In the genomic region with DNA sequence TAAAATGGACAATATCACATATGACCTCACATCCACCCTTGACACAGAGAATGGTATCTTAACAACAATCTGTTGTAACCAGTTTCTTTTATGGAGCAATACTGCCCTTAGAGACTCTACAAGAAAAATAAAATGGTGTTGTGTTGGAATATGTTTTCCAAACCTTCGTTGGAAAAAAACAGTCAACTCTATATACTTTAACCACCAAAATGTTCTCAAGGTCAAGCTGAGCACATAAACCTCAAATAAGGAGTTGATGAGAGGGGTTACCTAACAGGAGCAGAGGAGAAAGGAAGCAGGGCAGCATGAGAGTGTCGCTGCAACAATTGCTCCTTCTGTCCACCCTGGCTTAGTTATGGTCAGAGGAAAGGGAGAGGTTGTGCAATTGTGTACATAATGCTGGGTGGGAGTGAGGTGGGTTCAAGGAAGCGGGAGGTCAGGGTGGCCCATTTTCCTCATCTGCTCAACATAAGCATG, we compare ENCODE assay signal across 24 cellular contexts.
"Had no signal": no experiment of that assay in that cellular context is flagged by ENCODE, and none has a peak within 500 bp of the region (broad histone marks: within the 10 kb centered on the region; RNA-seq: fewer than 3 reads in every experiment).

No MANE protein-coding gene starts in this region.

- H3K4me1 Mint-ChIP-seq: naive B cell had no signal

- H3K4me3 Mint-ChIP-seq: naive B cell; nephron; stimulated activated memory B cell treated with anti-CD40 and anti-IgM and Interleukin-4, amounts not matched to agents 10 μg/mL and 1 μg/mL and 100 μg/mL, for 72 hours; stimulated activated naive CD8-positive, alpha-beta T cell treated with anti-CD3 and anti-CD28 coated beads, Interleukin-15, Interleukin-2, amounts not matched to agents 100 ng/mL and 50 ng/mL, for 24 hours had no signal

- H3K36me3 Mint-ChIP-seq: naive B cell; stimulated activated memory B cell treated with anti-CD40 and anti-IgM and Interleukin-4, amounts not matched to agents 10 μg/mL and 1 μg/mL and 100 μg/mL, for 72 hours had no signal

- H3K27me3 Mint-ChIP-seq: progenitor cell of endocrine pancreas; stimulated activated naive CD8-positive, alpha-beta T cell treated with anti-CD3 and anti-CD28 coated beads, Interleukin-15, Interleukin-2, amounts not matched to agents 100 ng/mL and 50 ng/mL, for 24 hours had no signal

- FAIRE-seq: pancreas had no signal

- DNase-seq: dermis blood vessel endothelial cell; esophagus squamous epithelium; foreskin melanocyte; head of caudate nucleus; left colon; left ventricle myocardium superior; mesendoderm; naive B cell; occipital lobe; pancreas; right cardiac atrium; spleen; stimulated activated CD4-positive, alpha-beta T cell treated with anti-CD3 and anti-CD28 coated beads, Interleukin-15, amount 100 ng/mL, for 24 hours; stimulated activated CD4-positive, alpha-beta T cell treated with anti-CD3 and anti-CD28 coated beads, Interleukin-1b, Interleukin-23, amount 100 ng/mL, for 48 hours; stimulated activated CD4-positive, alpha-beta T cell treated with anti-CD3 and anti-CD28 coated beads, Interleukin-4, amount 100 ng/mL, for 24 hours; tibial artery; upper lobe of left lung had no signal

- H3K27ac Mint-ChIP-seq: progenitor cell of endocrine pancreas; stimulated activated memory B cell treated with anti-CD40 and anti-IgM and Interleukin-4, amounts not matched to agents 10 μg/mL and 1 μg/mL and 100 μg/mL, for 72 hours; stimulated activated naive CD8-positive, alpha-beta T cell treated with anti-CD3 and anti-CD28 coated beads, Interleukin-15, Interleukin-2, amounts not matched to agents 100 ng/mL and 50 ng/mL, for 24 hours had no signal

- H3K4me3 ChIP-seq: esophagus squamous epithelium, hepatocyte, lung, pancreas, spleen, tibial artery, upper lobe of left lung, vagina had no signal

- ATAC-seq: left colon; left ventricle myocardium superior; pancreas; right cardiac atrium; stimulated activated memory B cell treated with anti-CD40 and anti-IgM and Interleukin-4, amounts not matched to agents 10 μg/mL and 1 μg/mL and 100 μg/mL, for 72 hours had no signal

- H3K9me3 Mint-ChIP-seq: stimulated activated memory B cell treated with anti-CD40 and anti-IgM and Interleukin-4, amounts not matched to agents 10 μg/mL and 1 μg/mL and 100 μg/mL, for 72 hours; stimulated activated naive CD8-positive, alpha-beta T cell treated with anti-CD3 and anti-CD28 coated beads, Interleukin-15, Interleukin-2, amounts not matched to agents 100 ng/mL and 50 ng/mL, for 24 hours had no signal
